8 cellular contexts compared by ENCODE assay signal in the genomic region with DNA sequence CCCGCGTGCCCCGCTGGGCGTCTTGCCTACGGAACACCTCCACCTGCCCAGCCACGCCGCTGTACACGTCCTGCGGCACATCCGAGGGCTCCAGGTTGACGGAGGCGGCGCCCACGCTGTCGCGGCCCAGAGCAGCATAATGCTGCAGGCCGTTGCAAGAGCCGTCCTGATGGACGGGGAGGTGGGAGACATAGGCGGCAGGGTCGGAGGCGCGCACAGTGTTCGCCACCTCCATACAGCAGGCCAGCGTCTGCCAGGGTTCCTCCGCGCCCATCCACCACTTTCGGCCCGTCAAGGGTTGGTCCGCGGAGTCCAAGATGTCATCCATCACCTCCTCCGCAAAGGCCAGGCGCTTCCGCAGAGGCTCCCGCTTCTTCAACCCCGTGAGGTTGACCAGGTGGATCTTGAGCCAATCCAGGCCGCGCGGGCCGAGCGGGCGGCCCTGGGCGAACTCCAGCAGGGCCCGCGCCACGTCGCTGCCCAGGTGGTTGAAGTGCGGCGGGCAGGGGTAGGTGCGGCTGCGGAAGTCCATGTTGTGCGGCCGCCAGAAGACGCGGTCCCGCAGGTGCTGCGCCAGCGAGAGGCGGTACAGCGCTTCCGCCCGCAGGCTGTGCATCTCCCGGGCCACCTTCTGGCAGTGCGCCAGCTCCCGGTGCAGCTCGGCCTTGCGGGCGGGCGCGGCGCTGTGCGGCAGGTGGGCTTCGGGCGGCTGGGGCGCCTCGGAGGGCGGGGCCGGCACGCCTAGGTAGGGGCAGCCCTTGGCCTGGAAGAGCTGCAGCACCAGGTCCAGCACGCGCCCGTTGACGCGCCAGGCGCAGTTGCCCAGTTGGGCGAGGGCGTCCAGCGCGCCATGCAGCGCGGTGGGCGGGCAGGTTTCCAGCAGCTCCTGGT.
DNase-seq lines count a peak whose midpoint lies in the region; ATAC-seq and TF ChIP-seq lines count a peak whose summit lies in the region.
"Not testable (repeated sequence)": the region's sequence is repeated elsewhere in the genome, so short reads cannot be mapped to it uniquely, and the experiment has no call there.

No MANE protein-coding gene starts in this region.

- ATAC-seq in left lung: peak; percentile 25

- not testable (repeated sequence) for TF ChIP-seq CTCF in dorsolateral prefrontal cortex (IDR thresholded peaks at IDR 0.05 in 54 of 56, conservative IDR thresholded peaks at IDR 0.05 in 2 of 56; ENCODE audit: low read depth in 1 of 56, partially characterized antibody in 56 of 56); left lung (IDR thresholded peaks at IDR 0.05)

- H3K36me3 ChIP-seq in ACC112 (ENCODE audit: insufficient read depth, low read length); left lung: not testable (repeated sequence)

- TF ChIP-seq RAD21 in Ishikawa (IDR thresholded peaks at IDR 0.05; ENCODE audit: low read depth): not testable (repeated sequence)

- peaks cover 12% of the 10 kb centered on the region for H3K4me1 ChIP-seq in ACC112 (ENCODE audit: control insufficient read depth, insufficient read depth, low read length, unreplicated experiment)
- H3K4me1 ChIP-seq in left lung: not testable (repeated sequence)

- TF ChIP-seq EP300 in Ishikawa (IDR thresholded peaks at IDR 0.05; ENCODE audit: borderline replicate concordance): not testable (repeated sequence)

- H3K27me3 ChIP-seq in ACC112 (ENCODE audit: insufficient read depth, low read length): peaks cover 21% of the 10 kb centered on the region
- peaks cover 0 to 27% (median 13%) of the 10 kb centered on the region in 45 donors for H3K27me3 ChIP-seq in dorsolateral prefrontal cortex
- H3K27me3 ChIP-seq in left lung: peaks cover 24 to 42% of the 10 kb centered on the region in 2 donors

- DNase-seq in NCI-H69 (lab: John Stamatoyannopoulos, UW): peak; percentile 74
- peak; percentile 19 for DNase-seq in activated CD4-positive, alpha-beta T cell treated with anti-CD3 and anti-CD28 coated beads for 48 hours
- peak; percentile 5 for DNase-seq in activated naive CD4-positive, alpha-beta T cell treated with Interleukin-2 at 50 U/mL for 16 hours
- DNase-seq in dorsolateral prefrontal cortex, left lung: not testable (repeated sequence)
- peak; percentile 31 for DNase-seq in stimulated activated CD4-positive, alpha-beta T cell treated with anti-CD3 and anti-CD28 coated beads, Interleukin-15, amount 100 ng/mL, for 24 hours

- intact Hi-C loops in dorsolateral prefrontal cortex (cut with DNase I); left lung (cut with DNase I): not testable (repeated sequence)

- not testable (repeated sequence) for H3K27ac ChIP-seq in ACC112 (ENCODE audit: low read depth, low read length); dorsolateral prefrontal cortex; left lung

- H2AFZ ChIP-seq in ACC112 (ENCODE audit: low read length, unreplicated experiment): not testable (repeated sequence)

- H3K4me3 ChIP-seq in ACC112 (ENCODE audit: low read depth, low read length): peak overlapping the region; percentile 66
- H3K4me3 ChIP-seq in dorsolateral prefrontal cortex: peak overlapping the region in 49 of 59 donors; percentile 2 to 57 (median 39)
- not testable (repeated sequence) for H3K4me3 ChIP-seq in left lung

- H3K9me3 ChIP-seq in left lung: not testable (repeated sequence)

- not testable (repeated sequence) for H3K79me2 ChIP-seq in ACC112 (ENCODE audit: control insufficient read depth, insufficient read depth, low read length, unreplicated experiment)

TF ChIP-seq in Ishikawa, 13 proteins besides CTCF, POLR2A, EP300 and RAD21:
- TF ChIP-seq, protein P1, sequence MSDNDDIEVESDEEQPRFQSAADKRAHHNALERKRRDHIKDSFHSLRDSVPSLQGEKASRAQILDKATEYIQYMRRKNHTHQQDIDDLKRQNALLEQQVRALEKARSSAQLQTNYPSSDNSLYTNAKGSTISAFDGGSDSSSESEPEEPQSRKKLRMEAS (IDR thresholded peaks at IDR 0.05): peak; percentile 75
- peak; percentile 44; the same call in 1 of the 2 replicates for TF ChIP-seq NFIC (IDR thresholded peaks at IDR 0.05)
TF ChIP-seq in Ishikawa: peak in this region for 2; not testable (repeated sequence) for 11.
